In genomic region chr19:49573009-49573408, GRCh38 we compare ENCODE assay signal across 15 cellular contexts. TPM values are rescaled to one million over a fixed set of nuclear protein-coding genes. Genes with fewer than 3 reads are reported as not detected.
"Had no signal": no experiment of that assay in that cellular context is flagged by ENCODE, and none has a peak within 500 bp of the region (broad histone marks: within the 10 kb centered on the region; RNA-seq: fewer than 3 reads in every experiment).

No MANE protein-coding gene starts in this region.

- H3K27ac Mint-ChIP-seq: activated CD8-positive, alpha-beta T cell treated with anti-CD3 and anti-CD28 coated beads for 36 hours; activated T-helper 1 cell treated with anti-CD3 and anti-CD28 coated beads, Interleukin-12 subunit alpha, Interleukin-12 subunit beta, Interleukin-2, Interleukin-4 antibody, amounts not matched to agents 30 ng/mL and 10 ng/mL and 1 ng/mL, durations not matched to agents 14 hours and 24 hours and 36 hours; mesothelial cell of epicardium; T-helper 1 cell treated with Interleukin-12 subunit alpha and Interleukin-12 subunit beta and Interleukin-4 antibody, amounts not matched to agents 30 μg/mL and 1 μg/mL, for 36 hours had no signal

- H3K4me3 Mint-ChIP-seq: activated CD8-positive, alpha-beta T cell treated with anti-CD3 and anti-CD28 coated beads for 36 hours; activated T-helper 1 cell treated with anti-CD3 and anti-CD28 coated beads, Interleukin-12 subunit alpha, Interleukin-12 subunit beta, Interleukin-2, Interleukin-4 antibody, amounts not matched to agents 30 ng/mL and 10 ng/mL and 1 ng/mL, durations not matched to agents 14 hours and 24 hours and 36 hours; mesothelial cell of epicardium; T-helper 1 cell treated with Interleukin-12 subunit alpha and Interleukin-12 subunit beta and Interleukin-4 antibody, amounts not matched to agents 30 μg/mL and 1 μg/mL, for 36 hours had no signal

- H3K27me3 Mint-ChIP-seq: activated CD8-positive, alpha-beta T cell treated with anti-CD3 and anti-CD28 coated beads for 36 hours had no signal

- H3K27ac ChIP-seq: body of pancreas, skin epidermis, stomach, thoracic aorta had no signal

- H3K9me3 Mint-ChIP-seq: activated CD8-positive, alpha-beta T cell treated with anti-CD3 and anti-CD28 coated beads for 36 hours; activated T-helper 1 cell treated with anti-CD3 and anti-CD28 coated beads, Interleukin-12 subunit alpha, Interleukin-12 subunit beta, Interleukin-2, Interleukin-4 antibody, amounts not matched to agents 30 ng/mL and 10 ng/mL and 1 ng/mL, durations not matched to agents 14 hours and 24 hours and 36 hours; mesothelial cell of epicardium; T-helper 1 cell treated with Interleukin-12 subunit alpha and Interleukin-12 subunit beta and Interleukin-4 antibody, amounts not matched to agents 30 μg/mL and 1 μg/mL, for 36 hours had no signal

- H3K4me3 ChIP-seq: body of pancreas, skin epidermis, stomach, thoracic aorta had no signal

- H3K9me3 ChIP-seq: body of pancreas, stomach, thoracic aorta had no signal

- H3K27me3 ChIP-seq: body of pancreas, stomach had no signal

- DNase-seq: activated CD8-positive, alpha-beta memory T cell treated with anti-CD3 and anti-CD28 coated beads, Interleukin-2, amount 50 U/mL, for 4 hours; activated CD8-positive, alpha-beta T cell treated with anti-CD3 and anti-CD28 coated beads for 36 hours; activated naive CD4-positive, alpha-beta T cell; central memory CD4-positive, alpha-beta T cell; effector memory CD4-positive, alpha-beta T cell; erythroblast; hippocampal formation; kidney glomerular epithelial cell; stomach had no signal

- ATAC-seq: activated CD8-positive, alpha-beta T cell treated with anti-CD3 and anti-CD28 coated beads for 36 hours; body of pancreas had no signal

RNA-seq across cellular contexts. Expression of gene PRRG2, which starts 8.1 kb away (rescaled TPM):
- total RNA-seq: thoracic aorta had no signal
